ENCODE assay signal across 1 cellular context in genomic region chr15:64521726-64522164, GRCh38.
A peak's percentile ranks its signal among the peaks of the same experiment; 100 is the strongest.
TF ChIP-seq lines count a peak whose summit lies in the region.

No MANE protein-coding gene starts in this region.

TF ChIP-seq in HepG2, 621 proteins besides CTCF, POLR2A, EP300 and RAD21 (continued from another document):
- TF ChIP-seq, protein P1, sequence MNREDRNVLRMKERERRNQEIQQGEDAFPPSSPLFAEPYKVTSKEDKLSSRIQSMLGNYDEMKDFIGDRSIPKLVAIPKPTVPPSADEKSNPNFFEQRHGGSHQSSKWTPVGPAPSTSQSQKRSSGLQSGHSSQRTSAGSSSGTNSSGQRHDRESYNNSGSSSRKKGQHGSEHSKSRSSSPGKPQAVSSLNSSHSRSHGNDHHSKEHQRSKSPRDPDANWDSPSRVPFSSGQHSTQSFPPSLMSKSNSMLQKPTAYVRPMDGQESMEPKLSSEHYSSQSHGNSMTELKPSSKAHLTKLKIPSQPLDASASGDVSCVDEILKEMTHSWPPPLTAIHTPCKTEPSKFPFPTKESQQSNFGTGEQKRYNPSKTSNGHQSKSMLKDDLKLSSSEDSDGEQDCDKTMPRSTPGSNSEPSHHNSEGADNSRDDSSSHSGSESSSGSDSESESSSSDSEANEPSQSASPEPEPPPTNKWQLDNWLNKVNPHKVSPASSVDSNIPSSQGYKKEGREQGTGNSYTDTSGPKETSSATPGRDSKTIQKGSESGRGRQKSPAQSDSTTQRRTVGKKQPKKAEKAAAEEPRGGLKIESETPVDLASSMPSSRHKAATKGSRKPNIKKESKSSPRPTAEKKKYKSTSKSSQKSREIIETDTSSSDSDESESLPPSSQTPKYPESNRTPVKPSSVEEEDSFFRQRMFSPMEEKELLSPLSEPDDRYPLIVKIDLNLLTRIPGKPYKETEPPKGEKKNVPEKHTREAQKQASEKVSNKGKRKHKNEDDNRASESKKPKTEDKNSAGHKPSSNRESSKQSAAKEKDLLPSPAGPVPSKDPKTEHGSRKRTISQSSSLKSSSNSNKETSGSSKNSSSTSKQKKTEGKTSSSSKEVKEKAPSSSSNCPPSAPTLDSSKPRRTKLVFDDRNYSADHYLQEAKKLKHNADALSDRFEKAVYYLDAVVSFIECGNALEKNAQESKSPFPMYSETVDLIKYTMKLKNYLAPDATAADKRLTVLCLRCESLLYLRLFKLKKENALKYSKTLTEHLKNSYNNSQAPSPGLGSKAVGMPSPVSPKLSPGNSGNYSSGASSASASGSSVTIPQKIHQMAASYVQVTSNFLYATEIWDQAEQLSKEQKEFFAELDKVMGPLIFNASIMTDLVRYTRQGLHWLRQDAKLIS (CRISPR knock-in tag; IDR thresholded peaks at IDR 0.05): no peak
- TF ChIP-seq ZNF766 (CRISPR knock-in tag; IDR thresholded peaks at IDR 0.05; ENCODE audit: borderline replicate concordance): no peak
- TF ChIP-seq CEBPG (CRISPR knock-in tag; IDR thresholded peaks at IDR 0.05): peak; percentile 46
- no peak for TF ChIP-seq ZNF3 (CRISPR knock-in tag; IDR thresholded peaks at IDR 0.05)
- TF ChIP-seq ZNF234 (CRISPR knock-in tag; conservative IDR thresholded peaks at IDR 0.05): no peak
